Comparison of ENCODE assay signal across 27 cellular contexts in genomic region chr16:77422196-77422784, GRCh38. TPM values are rescaled to one million over a fixed set of nuclear protein-coding genes. Genes with fewer than 3 reads are reported as not detected.
"Had no signal": no experiment of that assay in that cellular context is flagged by ENCODE, and none has a peak within 500 bp of the region (broad histone marks: within the 10 kb centered on the region; RNA-seq: fewer than 3 reads in every experiment).

No MANE protein-coding gene starts in this region.

- H3K27ac ChIP-seq: neural progenitor cell, ovary, parathyroid adenoma, psoas muscle, skin epidermis, spleen, suprapubic skin, testis, tibial artery, transverse colon, upper lobe of right lung, uterus had no signal

- H3K4me1 ChIP-seq: parathyroid adenoma, psoas muscle, spleen, suprapubic skin, testis, tibial artery, transverse colon, upper lobe of right lung, uterus had no signal

- H3K4me3 ChIP-seq: neural progenitor cell, ovary, psoas muscle, skin epidermis, smooth muscle cell, spleen, suprapubic skin, testis, tibial artery, transverse colon, upper lobe of right lung, uterus had no signal

- H3K27me3 ChIP-seq: neural progenitor cell, ovary, spleen, suprapubic skin, testis, tibial artery, transverse colon, upper lobe of right lung, uterus had no signal

- H3K36me3 ChIP-seq: neural progenitor cell, ovary, spleen, suprapubic skin, tibial artery, transverse colon, upper lobe of right lung, uterus had no signal

- DNase-seq: naive thymus-derived CD4-positive, alpha-beta T cell; natural killer cell; occipital lobe; ovary; posterior cingulate gyrus; psoas muscle; right cardiac atrium; spleen; stimulated activated CD4-positive, alpha-beta T cell treated with anti-CD3 and anti-CD28 coated beads, Interleukin-12 subunit alpha, Interleukin-12 subunit beta, amount 100 ng/mL, for 4 hours; stimulated activated CD4-positive, alpha-beta T cell treated with anti-CD3 and anti-CD28 coated beads, Interleukin-1b, Interleukin-23, amount 100 ng/mL, for 48 hours; stimulated activated CD4-positive, alpha-beta T cell treated with anti-CD3 and anti-CD28 coated beads, Interleukin-4, amount 100 ng/mL, for 1 hour; stimulated activated CD4-positive, alpha-beta T cell treated with anti-CD3 and anti-CD28 coated beads, Interleukin-4, amount 100 ng/mL, for 4 hours; stimulated activated CD8-positive, alpha-beta memory T cell treated with anti-CD3 and anti-CD28 coated beads, Interleukin-4, amount 100 ng/mL, for 48 hours; stimulated activated naive CD4-positive, alpha-beta T cell; stimulated activated naive CD8-positive, alpha-beta T cell treated with anti-CD3 and anti-CD28 coated beads, Interleukin-15, amount 100 ng/mL, for 72 hours; stimulated activated naive CD8-positive, alpha-beta T cell treated with anti-CD3 and anti-CD28 coated beads, Interleukin-15, Interleukin-2, amounts not matched to agents 100 U/mL and 50 U/mL, for 24 hours; testis; tibial artery; transverse colon; upper lobe of right lung; uterus had no signal

- H3K9me3 ChIP-seq: ovary, psoas muscle, spleen, suprapubic skin, testis, tibial artery, transverse colon, upper lobe of right lung, uterus had no signal

RNA-seq across cellular contexts. Expression of gene ADAMTS18, which starts 12.5 kb away (rescaled TPM):
- total RNA-seq: naive thymus-derived CD4-positive, alpha-beta T cell; natural killer cell; osteoblast; right cardiac atrium; spleen had no signal
